ENCODE assay signal across 26 cellular contexts in genomic region chr5:174490717-174491116, GRCh38.
"Had no signal": no experiment of that assay in that cellular context is flagged by ENCODE, and none has a peak within 500 bp of the region (broad histone marks: within the 10 kb centered on the region; RNA-seq: fewer than 3 reads in every experiment).

No MANE protein-coding gene starts in this region.

- H3K36me3 ChIP-seq: adrenal gland, Peyer's patch, SJCRH30, WERI-Rb-1 had no signal

- H3K4me3 ChIP-seq: adrenal gland, Peyer's patch, SJCRH30 had no signal

- H3K4me1 ChIP-seq: adrenal gland, Peyer's patch, SJCRH30 had no signal

- H3K27me3 ChIP-seq: adrenal gland, Peyer's patch had no signal

- DNase-seq: activated CD4-positive, alpha-beta memory T cell treated with anti-CD3 and anti-CD28 coated beads, Interleukin-2, amount 10 ng/mL, durations not matched to agents 7 days and 5 days; activated CD4-positive, alpha-beta T cell treated with anti-CD3 and anti-CD28 coated beads for 36 hours; activated CD4-positive, alpha-beta T cell treated with anti-CD3 and anti-CD28 coated beads, Interleukin-2, amount 50 U/mL, for 1 hour; activated CD8-positive, alpha-beta memory T cell treated with anti-CD3 and anti-CD28 coated beads, Interleukin-2, amount 50 U/mL, for 4 hours; activated gamma-delta T cell treated with Interleukin-2 at 50 U/mL for 16 hours; activated naive CD4-positive, alpha-beta T cell treated with anti-CD3 and anti-CD28 coated beads, Interleukin-2, amount 50 U/mL, for 16 hours; activated naive CD8-positive, alpha-beta T cell treated with anti-CD3 and anti-CD28 coated beads, Interleukin-2, amount 10 ng/mL, durations not matched to agents 7 days and 5 days; activated T-cell treated with anti-CD3 and anti-CD28 coated beads, Interleukin-2, amount 50 U/mL, for 72 hours; adrenal gland; anterior cingulate cortex; cerebellar nuclear complex; KG1; NCI-H1105; NCI-H1436 treated with DMSO at 0.1 percent for 48 hours; NCI-H187; NCI-H2081; NCI-H510A treated with DMSO at 0.1 percent for 48 hours; NCI-H82; Peyer's patch; Right ventricle myocardium superior; T-cell; T-helper 2 cell; T1000; WERI-Rb-1 had no signal

- H3K27ac ChIP-seq: adrenal gland, Peyer's patch, RWPE1, SJCRH30, WERI-Rb-1 had no signal

- ATAC-seq: activated CD4-positive, alpha-beta T cell treated with anti-CD3 and anti-CD28 coated beads for 36 hours; activated T-cell treated with anti-CD3 and anti-CD28 coated beads, Interleukin-2, amount 50 U/mL, for 72 hours; T-cell had no signal

- H3K9me3 ChIP-seq: adrenal gland, Peyer's patch had no signal
